Comparison of ENCODE assay signal across 1 cellular context in the genomic region with DNA sequence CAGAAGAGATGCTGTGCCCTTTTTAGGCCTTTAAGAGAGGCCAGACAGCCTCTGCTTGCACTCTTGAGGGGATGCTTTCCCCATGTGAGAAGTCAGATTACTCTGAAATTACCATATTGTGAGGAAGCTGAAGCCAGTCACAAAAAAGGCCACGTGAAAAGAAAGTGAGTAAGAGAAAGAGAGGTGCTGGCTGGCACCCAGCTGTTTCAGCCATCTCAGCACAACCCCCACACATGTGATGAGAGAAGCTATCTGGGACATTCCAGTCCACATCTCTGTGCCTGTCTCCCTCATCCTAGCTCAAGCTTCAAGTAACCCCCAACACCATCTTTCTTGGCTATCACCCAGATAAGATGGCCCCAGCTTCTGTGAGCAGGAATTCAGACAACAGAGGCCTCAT.
TF ChIP-seq lines count a peak whose summit lies in the region.

No MANE protein-coding gene starts in this region.

TF ChIP-seq in H1, 55 proteins besides CTCF, POLR2A, EP300 and RAD21 (continued from another document):
- TF ChIP-seq, protein P1, sequence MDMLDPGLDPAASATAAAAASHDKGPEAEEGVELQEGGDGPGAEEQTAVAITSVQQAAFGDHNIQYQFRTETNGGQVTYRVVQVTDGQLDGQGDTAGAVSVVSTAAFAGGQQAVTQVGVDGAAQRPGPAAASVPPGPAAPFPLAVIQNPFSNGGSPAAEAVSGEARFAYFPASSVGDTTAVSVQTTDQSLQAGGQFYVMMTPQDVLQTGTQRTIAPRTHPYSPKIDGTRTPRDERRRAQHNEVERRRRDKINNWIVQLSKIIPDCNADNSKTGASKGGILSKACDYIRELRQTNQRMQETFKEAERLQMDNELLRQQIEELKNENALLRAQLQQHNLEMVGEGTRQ (IDR thresholded peaks at IDR 0.05; ENCODE audit: low read length): no peak
- no peak for TF ChIP-seq HDAC6 (IDR thresholded peaks at IDR 0.05; ENCODE audit: low read depth, low read length)
